Comparison of ENCODE assay signal across 9 cellular contexts in the genomic region with DNA sequence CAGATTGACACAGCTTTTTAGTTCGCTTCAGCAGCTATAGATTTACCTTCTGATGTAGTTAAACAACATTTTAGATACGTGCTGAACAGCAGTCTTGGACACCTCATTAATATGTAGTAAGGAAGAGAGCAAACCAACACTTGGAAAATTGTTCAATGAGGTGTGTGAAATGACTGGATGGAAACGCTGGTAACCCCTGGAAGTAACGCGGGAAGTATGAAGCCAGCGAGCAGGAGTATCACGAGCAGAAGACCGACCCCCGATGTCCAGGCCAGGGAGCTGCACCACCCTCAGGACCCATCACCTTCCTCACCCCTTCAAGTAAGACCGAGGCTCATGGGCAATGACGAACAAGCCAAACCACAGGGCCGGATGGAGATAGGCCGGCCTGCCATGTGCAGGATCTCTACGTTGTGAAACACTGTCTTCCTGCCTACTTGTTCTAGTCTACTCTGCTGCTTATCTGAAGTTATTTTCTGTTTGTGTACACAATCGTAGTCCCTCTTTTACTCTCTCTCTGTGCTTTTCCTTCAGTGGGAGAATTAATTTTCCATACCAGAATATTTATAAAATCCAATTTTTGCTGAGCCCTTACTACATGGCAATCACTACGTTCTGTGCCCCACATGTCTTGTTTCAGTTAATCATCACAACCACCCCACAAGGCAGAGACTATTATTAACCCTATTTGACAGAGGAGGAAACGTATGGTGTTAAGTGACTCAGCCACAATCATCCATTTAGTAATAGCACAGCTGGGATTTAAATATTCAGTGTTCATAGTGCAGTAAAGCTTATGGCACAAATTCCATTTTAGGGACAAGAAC.
A peak's percentile ranks its signal among the peaks of the same experiment; 100 is the strongest.
DNase-seq lines count a peak whose midpoint lies in the region; ATAC-seq and TF ChIP-seq lines count a peak whose summit lies in the region.
"Had no signal": no experiment of that assay in that cellular context is flagged by ENCODE, and none has a peak within 500 bp of the region (broad histone marks: within the 10 kb centered on the region; RNA-seq: fewer than 3 reads in every experiment).

No MANE protein-coding gene starts in this region.

- peak; percentile 67 for ATAC-seq in HG02943 (IDR thresholded peaks at IDR 0.05; ENCODE audit: low read depth, unreplicated experiment)

- H3K36me3 ChIP-seq in breast epithelium: no peaks in the 10 kb centered on the region
- no peaks in the 10 kb centered on the region for H3K36me3 ChIP-seq in hepatocyte (replicated peaks; ENCODE audit: insufficient read depth, low read depth)

- no peaks in the 10 kb centered on the region for H4K20me1 ChIP-seq in hepatocyte (ENCODE audit: insufficient read depth, poor library complexity, severe bottlenecking)

- H3K4me1 ChIP-seq in breast epithelium (no peaks in the 10 kb centered on the region), hepatocyte (ENCODE audit: insufficient read depth) (peaks cover 2% of the 10 kb centered on the region)

- peak; percentile 75 for DNase-seq in MCF 10A (ENCODE audit: unreplicated experiment)
- no peak for DNase-seq in breast epithelium (ENCODE audit: low spot score in 2 of 2)
- peak; percentile 86 for DNase-seq in RKO (ENCODE audit: low spot score)
- no peak for DNase-seq in hepatocyte (ENCODE audit: low spot score)
- DNase-seq in NCI-H2107 (lab: John Stamatoyannopoulos, UW): no peak
- no peak for DNase-seq in NCI-H774 (lab: John Stamatoyannopoulos, UW)
- no peak for DNase-seq in activated T-helper 1 cell treated with anti-CD3 and anti-CD28 coated beads, Interleukin-12 subunit alpha, Interleukin-12 subunit beta, Interleukin-2, Interleukin-4 antibody, amounts not matched to agents 30 ng/mL and 10 ng/mL and 1 ng/mL, durations not matched to agents 14 hours and 24 hours and 36 hours (ENCODE audit: low spot score)

- TF ChIP-seq POLR2A in breast epithelium (IDR thresholded peaks at IDR 0.05): no peak

- H3K4me3 ChIP-seq in breast epithelium: no peak overlapping the region
- no peak overlapping the region for H3K4me3 ChIP-seq in hepatocyte

- POLR2A ChIA-PET in MCF 10A (lab: Yijun Ruan, JAX): interaction anchor here (0.6 to 2.7 kb wide), 8 partner anchors 128 to 222 kb away, joined by 3 to 10 read pairs (median 4); a partner anchor contains a TSS

- H3K9me3 ChIP-seq in breast epithelium (no peaks in the 10 kb centered on the region), hepatocyte (ENCODE audit: low read depth) (no peaks in the 10 kb centered on the region)

- 79% methylated on average over 17 of the region's 17 CpGs for WGBS in hepatocyte (ENCODE audit: low lambda C conversion rate, missing lambda C conversion rate)

- BruUV-seq in MCF 10A (replicated peaks; lab: Mats Ljungman, UMichigan): no TSS peak

- H3K79me2 ChIP-seq in hepatocyte: peaks cover 14% of the 10 kb centered on the region

- H3K27ac Mint-ChIP-seq in MCF 10A (ENCODE audit: low read depth, unreplicated experiment): peak overlapping the region; percentile 80
- no peak overlapping the region for H3K27ac Mint-ChIP-seq in activated T-helper 1 cell treated with anti-CD3 and anti-CD28 coated beads, Interleukin-12 subunit alpha, Interleukin-12 subunit beta, Interleukin-2, Interleukin-4 antibody, amounts not matched to agents 30 ng/mL and 10 ng/mL and 1 ng/mL, durations not matched to agents 14 hours and 24 hours and 36 hours
- H3K27ac Mint-ChIP-seq: CD4-positive, CD25-positive, alpha-beta regulatory T cell had no signal

- TF ChIP-seq CTCF in MCF 10A (IDR thresholded peaks at IDR 0.05; ENCODE audit: unreplicated experiment): no peak
- no peak for TF ChIP-seq CTCF in breast epithelium (IDR thresholded peaks at IDR 0.05)
- no peak for TF ChIP-seq CTCF in hepatocyte (IDR thresholded peaks at IDR 0.05; ENCODE audit: poor library complexity)

- no peaks in the 10 kb centered on the region for H3K27me3 Mint-ChIP-seq in MCF 10A (ENCODE audit: insufficient read depth, unreplicated experiment)
- peaks cover 4% of the 10 kb centered on the region for H3K27me3 Mint-ChIP-seq in activated T-helper 1 cell treated with anti-CD3 and anti-CD28 coated beads, Interleukin-12 subunit alpha, Interleukin-12 subunit beta, Interleukin-2, Interleukin-4 antibody, amounts not matched to agents 30 ng/mL and 10 ng/mL and 1 ng/mL, durations not matched to agents 14 hours and 24 hours and 36 hours (ENCODE audit: insufficient read depth)
- H3K27me3 Mint-ChIP-seq: CD4-positive, CD25-positive, alpha-beta regulatory T cell had no signal

- peak overlapping the region; percentile 43 for H3K4me3 Mint-ChIP-seq in MCF 10A (ENCODE audit: unreplicated experiment)
- no peak overlapping the region for H3K4me3 Mint-ChIP-seq in activated T-helper 1 cell treated with anti-CD3 and anti-CD28 coated beads, Interleukin-12 subunit alpha, Interleukin-12 subunit beta, Interleukin-2, Interleukin-4 antibody, amounts not matched to agents 30 ng/mL and 10 ng/mL and 1 ng/mL, durations not matched to agents 14 hours and 24 hours and 36 hours
- H3K4me3 Mint-ChIP-seq: CD4-positive, CD25-positive, alpha-beta regulatory T cell had no signal

- no peak overlapping the region for H2AFZ ChIP-seq in hepatocyte

- no peak overlapping the region for H3K27ac ChIP-seq in breast epithelium
- H3K27ac ChIP-seq in hepatocyte: peak overlapping the region; percentile 77

- H3K4me2 ChIP-seq in hepatocyte: peak overlapping the region; percentile 41

- intact Hi-C loops in MCF 10A (cut with micrococcal nuclease) (loop anchor here (5.0 kb wide), 1 partner anchor 150 kb away; no protein-coding TSS in a partner anchor), breast epithelium (cut with DNase I; ENCODE audit: low total_unique reads) (no loop called here)
- intact Hi-C loops in activated T-helper 1 cell treated with anti-CD3 and anti-CD28 coated beads, Interleukin-12 subunit alpha, Interleukin-12 subunit beta, Interleukin-2, Interleukin-4 antibody, amounts not matched to agents 30 ng/mL and 10 ng/mL and 1 ng/mL, durations not matched to agents 14 hours and 24 hours and 36 hours (cut with micrococcal nuclease): no loop called here

- H3K4me1 Mint-ChIP-seq in MCF 10A (ENCODE audit: insufficient read depth, unreplicated experiment): peaks cover 63% of the 10 kb centered on the region
- H3K4me1 Mint-ChIP-seq in activated T-helper 1 cell treated with anti-CD3 and anti-CD28 coated beads, Interleukin-12 subunit alpha, Interleukin-12 subunit beta, Interleukin-2, Interleukin-4 antibody, amounts not matched to agents 30 ng/mL and 10 ng/mL and 1 ng/mL, durations not matched to agents 14 hours and 24 hours and 36 hours (ENCODE audit: low read depth): no peaks in the 10 kb centered on the region

- peaks cover 29% of the 10 kb centered on the region for H3K36me3 Mint-ChIP-seq in MCF 10A (ENCODE audit: insufficient read depth, unreplicated experiment)
- H3K36me3 Mint-ChIP-seq in activated T-helper 1 cell treated with anti-CD3 and anti-CD28 coated beads, Interleukin-12 subunit alpha, Interleukin-12 subunit beta, Interleukin-2, Interleukin-4 antibody, amounts not matched to agents 30 ng/mL and 10 ng/mL and 1 ng/mL, durations not matched to agents 14 hours and 24 hours and 36 hours (ENCODE audit: low read depth): no peaks in the 10 kb centered on the region
- H3K36me3 Mint-ChIP-seq: CD4-positive, CD25-positive, alpha-beta regulatory T cell had no signal

- H3K9me2 ChIP-seq in hepatocyte (replicated peaks; ENCODE audit: insufficient read depth): no peaks in the 10 kb centered on the region

- CTCF ChIA-PET in MCF 10A (lab: Yijun Ruan, JAX): interaction anchor here (0.9 to 5.4 kb wide), 4 partner anchors 15 to 185 kb away, joined by 3 to 48 read pairs (median 6); no protein-coding TSS in a partner anchor

- no peaks in the 10 kb centered on the region for H3K27me3 ChIP-seq in breast epithelium
- H3K27me3 ChIP-seq in hepatocyte: no peaks in the 10 kb centered on the region

- peaks cover 12% of the 10 kb centered on the region for H3K9me3 Mint-ChIP-seq in MCF 10A (ENCODE audit: unreplicated experiment)
- H3K9me3 Mint-ChIP-seq in activated T-helper 1 cell treated with anti-CD3 and anti-CD28 coated beads, Interleukin-12 subunit alpha, Interleukin-12 subunit beta, Interleukin-2, Interleukin-4 antibody, amounts not matched to agents 30 ng/mL and 10 ng/mL and 1 ng/mL, durations not matched to agents 14 hours and 24 hours and 36 hours: no peaks in the 10 kb centered on the region
- H3K9me3 Mint-ChIP-seq: CD4-positive, CD25-positive, alpha-beta regulatory T cell had no signal

Comparison
In these comparisons a context has a peak if more than half of its experiments do, and no peak if none do; other contexts are left out.
1. DNase-seq: peak in MCF 10A (single experiment) and RKO (single experiment); none in breast epithelium (0 of 2), hepatocyte (single experiment), NCI-H2107 (single experiment), NCI-H774 (single experiment) and activated T-helper 1 cell treated with anti-CD3 and anti-CD28 coated beads, Interleukin-12 subunit alpha, Interleukin-12 subunit beta, Interleukin-2, Interleukin-4 antibody, amounts not matched to agents 30 ng/mL and 10 ng/mL and 1 ng/mL, durations not matched to agents 14 hours and 24 hours and 36 hours (single experiment).